7 cellular contexts compared by ENCODE assay signal in genomic region chr17:82212331-82213250, GRCh38. TPM values are rescaled to one million over a fixed set of nuclear protein-coding genes. Genes with fewer than 3 reads are reported as not detected.
DNase-seq lines count a peak whose midpoint lies in the region; ATAC-seq, FAIRE-seq and TF ChIP-seq lines count a peak whose summit lies in the region.

Gene CCDC57, minus strand, starts transcription at chr17:82212842. Its CDS starts 10,898 bp downstream, at chr17:82201944.

- DNase-seq in HCEC 1CT (peak; percentile 79), MV-4-11 (lab: John Stamatoyannopoulos, UW) (peak; percentile 63), WERI-Rb-1 (peak; percentile 90), kidney (peak; percentile 95)
- no peak for DNase-seq in central memory CD8-positive, alpha-beta T cell (ENCODE audit: low spot score in 2 of 2)
- DNase-seq in stimulated activated CD4-positive, alpha-beta T cell treated with anti-CD3 and anti-CD28 coated beads, Interleukin-12 subunit alpha, Interleukin-12 subunit beta, amount 100 ng/mL, for 4 hours = peak; percentile 72

- H3K4me3 Mint-ChIP-seq in central memory CD8-positive, alpha-beta T cell = peak within 1 kb of the TSS; percentile 79

- H3K36me3 Mint-ChIP-seq in central memory CD8-positive, alpha-beta T cell (ENCODE audit: insufficient read depth) = peaks cover 5% of the 10 kb centered on the region

- intact Hi-C loops in kidney (cut with DNase I) = no loop called here

- H3K9me3 ChIP-seq in WERI-Rb-1 (ENCODE audit: severe bottlenecking) (no peaks in the 10 kb centered on the region), kidney (ENCODE audit: control insufficient read depth in 1 of 2, low read length in 2 of 2) (no peaks in the 10 kb centered on the region)

- FAIRE-seq in kidney (lab: Jason Lieb, UNC) = no peak

- H3K4me1 ChIP-seq in kidney (ENCODE audit: control insufficient read depth in 1 of 2, insufficient read depth in 1 of 2, low read depth in 1 of 2, low read length in 2 of 2) = peaks cover 5 to 31% of the 10 kb centered on the region in 2 donors

- H3K27me3 ChIP-seq in WERI-Rb-1 (ENCODE audit: insufficient read depth, low read depth, severe bottlenecking) = no peaks in the 10 kb centered on the region

- TF ChIP-seq CTCF in GM12875 (IDR thresholded peaks at IDR 0.05; ENCODE audit: borderline replicate concordance, insufficient read depth, low read depth, low read length) (0 out of 2 replicates have a peak, but pooled peaks have one; percentile 3), WERI-Rb-1 (IDR thresholded peaks at IDR 0.05; ENCODE audit: low read depth, low read length) (no peak), kidney (IDR thresholded peaks at IDR 0.05; ENCODE audit: borderline replicate concordance, extremely low read depth, insufficient read depth) (no peak)

- peak within 1 kb of the TSS; percentile 89 for H3K27ac ChIP-seq in WERI-Rb-1
- peak within 1 kb of the TSS; percentile 51 to 53 for H3K27ac ChIP-seq in kidney (ENCODE audit: low read depth in 2 of 2, low read length in 2 of 2)

- H3K9ac ChIP-seq in kidney (ENCODE audit: low read length in 2 of 2) = peak within 1 kb of the TSS; percentile 32 to 77

- peak within 1 kb of the TSS; percentile 82 for H3K27ac Mint-ChIP-seq in central memory CD8-positive, alpha-beta T cell (ENCODE audit: low read depth)

- H3K4me3 ChIP-seq in GM12875 (ENCODE audit: low read depth, low read length) (peak within 1 kb of the TSS; percentile 80), WERI-Rb-1 (ENCODE audit: low read depth, low read length) (peak within 1 kb of the TSS; percentile 79), kidney (ENCODE audit: low read length in 2 of 2) (peak within 1 kb of the TSS; percentile 68 to 70)

- no peaks in the 10 kb centered on the region for H3K9me3 Mint-ChIP-seq in central memory CD8-positive, alpha-beta T cell

- no peaks in the 10 kb centered on the region for H3K27me3 Mint-ChIP-seq in central memory CD8-positive, alpha-beta T cell

- H3K4me1 Mint-ChIP-seq in central memory CD8-positive, alpha-beta T cell = peaks cover 38% of the 10 kb centered on the region

- peak; percentile 38 for ATAC-seq in central memory CD8-positive, alpha-beta T cell (replicated peaks; ENCODE audit: extremely low read depth, poor library complexity, severe bottlenecking)

- H3K36me3 ChIP-seq in WERI-Rb-1 = peaks cover 9% of the 10 kb centered on the region
- no peaks in the 10 kb centered on the region for H3K36me3 ChIP-seq in kidney (ENCODE audit: control insufficient read depth in 1 of 2, insufficient read depth in 2 of 2, low read length in 2 of 2)

RNA-seq across cellular contexts. Expression of gene CCDC57, which starts in this region (rescaled TPM):
- 79.4 TPM for total RNA-seq in kidney
- polyA plus RNA-seq in kidney (ENCODE audit: insufficient read depth, low read depth, low replicate concordance) = 46.7 TPM

Comparison
In these comparisons a context has a peak if more than half of its experiments do, and no peak if none do; other contexts are left out.
1. DNase-seq: peak in HCEC 1CT (single experiment), MV-4-11 (single experiment), WERI-Rb-1 (single experiment), kidney (single experiment) and stimulated activated CD4-positive, alpha-beta T cell treated with anti-CD3 and anti-CD28 coated beads, Interleukin-12 subunit alpha, Interleukin-12 subunit beta, amount 100 ng/mL, for 4 hours (single experiment); none in central memory CD8-positive, alpha-beta T cell (0 of 2).
2. Peak in every context shown above with its lines, with median percentiles within 50 percentile points of each other: H3K4me3 ChIP-seq.